ENCODE assay signal across 11 cellular contexts in genomic region chr19:38320969-38321339, GRCh38. TPM values are rescaled to one million over a fixed set of nuclear protein-coding genes. Genes with fewer than 3 reads are reported as not detected.
DNase-seq lines count a peak whose midpoint lies in the region; ATAC-seq and TF ChIP-seq lines count a peak whose summit lies in the region.
"Had no signal": no experiment of that assay in that cellular context is flagged by ENCODE, and none has a peak within 500 bp of the region (broad histone marks: within the 10 kb centered on the region; RNA-seq: fewer than 3 reads in every experiment).

No MANE protein-coding gene starts in this region.

- H3K4me3 Mint-ChIP-seq in activated CD8-positive, alpha-beta memory T cell treated with anti-CD3 and anti-CD28 coated beads, Interleukin-2, amount 10 ng/mL, durations not matched to agents 7 days and 5 days: peak overlapping the region; percentile 79

- CTCF ChIA-PET in activated CD8-positive, alpha-beta memory T cell treated with anti-CD3 and anti-CD28 coated beads, Interleukin-2, amount 10 ng/mL, durations not matched to agents 7 days and 5 days (lab: Charles Lee): interaction anchor here (1.1 to 5.7 kb wide), 3 partner anchors 12 to 96 kb away, joined by 3 to 41 read pairs (median 6); partner anchors contain the start of gene CATSPERG

- ATAC-seq in activated CD8-positive, alpha-beta memory T cell treated with anti-CD3 and anti-CD28 coated beads, Interleukin-2, amount 10 ng/mL, durations not matched to agents 7 days and 5 days: no peak
- ATAC-seq in lower lobe of right lung (no peak), thoracic aorta (ENCODE audit: insufficient number of reproducible peaks, low FRiP score, low read depth) (no peak), HG03469 (IDR thresholded peaks at IDR 0.05; ENCODE audit: unreplicated experiment) (no peak)

- H3K9me3 ChIP-seq in adipocyte (ENCODE audit: control insufficient read depth, low read length) (no peaks in the 10 kb centered on the region), lower lobe of right lung (no peaks in the 10 kb centered on the region), thoracic aorta (no peaks in the 10 kb centered on the region)

- H3K36me3 Mint-ChIP-seq in activated CD8-positive, alpha-beta memory T cell treated with anti-CD3 and anti-CD28 coated beads, Interleukin-2, amount 10 ng/mL, durations not matched to agents 7 days and 5 days: peaks cover 2% of the 10 kb centered on the region

- peak overlapping the region; percentile 88 for H3K9ac ChIP-seq in adipocyte (ENCODE audit: low read length)

- no peak for DNase-seq in activated CD8-positive, alpha-beta memory T cell treated with anti-CD3 and anti-CD28 coated beads, Interleukin-2, amount 10 ng/mL, durations not matched to agents 7 days and 5 days
- DNase-seq in activated CD8-positive, alpha-beta memory T cell treated with anti-CD3 and anti-CD28 coated beads, Interleukin-2, amount 50 U/mL, for 4 hours: no peak
- DNase-seq in adipocyte (ENCODE audit: low read depth) (no peak), lower lobe of right lung (no peak), thoracic aorta (ENCODE audit: low spot score) (no peak), AML-193 (lab: John Stamatoyannopoulos, UW) (no peak), amniotic stem cell (lab: John Stamatoyannopoulos, UW) (no peak)
- DNase-seq: ACHN, NCI-H146 had no signal

- H3K36me3 ChIP-seq in adipocyte (ENCODE audit: control insufficient read depth, insufficient read depth, low read length, severe bottlenecking) (peaks cover 11% of the 10 kb centered on the region), lower lobe of right lung (peaks cover 18% of the 10 kb centered on the region), thoracic aorta (peaks cover 6% of the 10 kb centered on the region)

- no peaks in the 10 kb centered on the region for H3K27me3 ChIP-seq in adipocyte (replicated peaks; ENCODE audit: control insufficient read depth, insufficient read depth, low read length)
- H3K27me3 ChIP-seq in lower lobe of right lung (ENCODE audit: low read depth): no peaks in the 10 kb centered on the region
- H3K27me3 ChIP-seq in thoracic aorta (replicated peaks; ENCODE audit: insufficient read depth): no peaks in the 10 kb centered on the region

- H3K4me1 ChIP-seq in adipocyte (ENCODE audit: control insufficient read depth, insufficient read depth, low read length) (peaks cover 14% of the 10 kb centered on the region), lower lobe of right lung (peaks cover 57% of the 10 kb centered on the region), thoracic aorta (ENCODE audit: control insufficient read depth in 1 of 2, low read depth in 2 of 2) (peaks cover 29 to 53% of the 10 kb centered on the region in 2 donors)

- no peaks in the 10 kb centered on the region for H3K27me3 Mint-ChIP-seq in activated CD8-positive, alpha-beta memory T cell treated with anti-CD3 and anti-CD28 coated beads, Interleukin-2, amount 10 ng/mL, durations not matched to agents 7 days and 5 days

- H3K27ac Mint-ChIP-seq in activated CD8-positive, alpha-beta memory T cell treated with anti-CD3 and anti-CD28 coated beads, Interleukin-2, amount 10 ng/mL, durations not matched to agents 7 days and 5 days: no peak overlapping the region

- H3K9me3 Mint-ChIP-seq in activated CD8-positive, alpha-beta memory T cell treated with anti-CD3 and anti-CD28 coated beads, Interleukin-2, amount 10 ng/mL, durations not matched to agents 7 days and 5 days (ENCODE audit: low read depth): no peaks in the 10 kb centered on the region

- peaks cover 46% of the 10 kb centered on the region for H3K4me1 Mint-ChIP-seq in activated CD8-positive, alpha-beta memory T cell treated with anti-CD3 and anti-CD28 coated beads, Interleukin-2, amount 10 ng/mL, durations not matched to agents 7 days and 5 days

- intact Hi-C loops in lower lobe of right lung (cut with DNase I): no loop called here

- TF ChIP-seq CTCF in lower lobe of right lung (IDR thresholded peaks at IDR 0.05) (no peak), thoracic aorta (IDR thresholded peaks at IDR 0.05) (no peak)

- H3K27ac ChIP-seq in lower lobe of right lung (peak overlapping the region; percentile 89), thoracic aorta (peak overlapping the region; percentile 84 to 95)

- H3K4me3 ChIP-seq in adipocyte (ENCODE audit: low read length): peak overlapping the region; percentile 82
- peak overlapping the region; percentile 75 for H3K4me3 ChIP-seq in lower lobe of right lung
- peak overlapping the region; percentile 95 for H3K4me3 ChIP-seq in thoracic aorta

RNA-seq across cellular contexts. Expression of gene KCNK6, which starts 1.3 kb away (rescaled TPM):
- total RNA-seq in activated CD8-positive, alpha-beta memory T cell treated with anti-CD3 and anti-CD28 coated beads, Interleukin-2, amount 10 ng/mL, durations not matched to agents 7 days and 5 days: 10 to 100 TPM; 10.8 to 13.5 TPM
- total RNA-seq in lower lobe of right lung: 11.5 TPM
- 10 to 100 TPM; 16.1 to 34.3 TPM for total RNA-seq in thoracic aorta

RNA-seq across cellular contexts. Expression of gene YIF1B, which starts 5.2 kb away (rescaled TPM):
- 10 to 100 TPM; 69.7 to 76.7 TPM for total RNA-seq in activated CD8-positive, alpha-beta memory T cell treated with anti-CD3 and anti-CD28 coated beads, Interleukin-2, amount 10 ng/mL, durations not matched to agents 7 days and 5 days
- 38.9 TPM for total RNA-seq in lower lobe of right lung
- 10 to 100 TPM; 14.9 to 31.0 TPM for total RNA-seq in thoracic aorta

RNA-seq across cellular contexts. Expression of gene CATSPERG, which starts 14.7 kb away (rescaled TPM):
- 1 to 10 TPM; 4.3 to 7.3 TPM for total RNA-seq in activated CD8-positive, alpha-beta memory T cell treated with anti-CD3 and anti-CD28 coated beads, Interleukin-2, amount 10 ng/mL, durations not matched to agents 7 days and 5 days
- total RNA-seq in lower lobe of right lung: 10.9 TPM
- 10 to 100 TPM in 1 of 2 donors, 1 to 10 TPM in 1; 8.7 to 11.9 TPM for total RNA-seq in thoracic aorta

RNA-seq across cellular contexts. Expression of gene C19orf33, which starts 16.9 kb away (rescaled TPM):
- total RNA-seq in activated CD8-positive, alpha-beta memory T cell treated with anti-CD3 and anti-CD28 coated beads, Interleukin-2, amount 10 ng/mL, durations not matched to agents 7 days and 5 days: not detected
- 35.6 TPM for total RNA-seq in lower lobe of right lung
- total RNA-seq in thoracic aorta: 1 to 10 TPM in 1 of 2 donors, not detected in 1; 6.7 TPM
- total RNA-seq: SK-MEL-5 had no signal

RNA-seq across cellular contexts. Expression of gene PSMD8, which starts 53.4 kb away (rescaled TPM):
- 100 to 1,000 TPM; 164 to 204 TPM for total RNA-seq in activated CD8-positive, alpha-beta memory T cell treated with anti-CD3 and anti-CD28 coated beads, Interleukin-2, amount 10 ng/mL, durations not matched to agents 7 days and 5 days
- total RNA-seq in lower lobe of right lung: 113 TPM
- total RNA-seq in thoracic aorta: 100 to 1,000 TPM; 173 to 178 TPM
